Comparison of ENCODE assay signal across 8 cellular contexts in genomic region chr1:205680073-205680851, GRCh38.
DNase-seq lines count a peak whose midpoint lies in the region; ATAC-seq and TF ChIP-seq lines count a peak whose summit lies in the region.

SLC45A3 (minus strand) TSS chr1:205680509; CDS start chr1:205664656, 15,853 bp downstream.

- no peaks in the 10 kb centered on the region for H3K36me3 ChIP-seq in parathyroid adenoma (ENCODE audit: control insufficient read depth, insufficient read depth, low read length)

- H2AFZ ChIP-seq in parathyroid adenoma: peak within 1 kb of the TSS; percentile 72

- no peak for DNase-seq in activated CD4-positive, CD25-positive, alpha-beta regulatory T cell treated with anti-CD3 and anti-CD28 coated beads, Interleukin-2, amount 50 U/mL, for 72 hours
- DNase-seq in NCI-H345 treated with DMSO at 0.1 percent for 48 hours (lab: John Stamatoyannopoulos, UW; ENCODE audit: unreplicated experiment) (peak; percentile 27), glomerular visceral epithelial cell (ENCODE audit: extremely low spot score) (peak; percentile 45)
- DNase-seq in activated T-helper 9 cell treated with anti-CD3 and anti-CD28 coated beads, Interleukin-2, amount 50 U/mL, for 16 hours (ENCODE audit: low read depth): peak; percentile 15

- no peaks in the 10 kb centered on the region for H3K9me3 ChIP-seq in parathyroid adenoma (ENCODE audit: control insufficient read depth, low read length)

- ATAC-seq in activated CD4-positive, CD25-positive, alpha-beta regulatory T cell treated with anti-CD3 and anti-CD28 coated beads, Interleukin-2, amount 50 U/mL, for 24 hours: peak; percentile 72 to 76
- ATAC-seq in HG03159 (IDR thresholded peaks at IDR 0.05; ENCODE audit: unreplicated experiment) (no peak), HG02970 (IDR thresholded peaks at IDR 0.05; ENCODE audit: low FRiP score, unreplicated experiment) (no peak)

- no peaks in the 10 kb centered on the region for H3K4me1 ChIP-seq in parathyroid adenoma

- H3K27me3 ChIP-seq in parathyroid adenoma (ENCODE audit: control insufficient read depth, insufficient read depth, low read length): no peaks in the 10 kb centered on the region

- peak within 1 kb of the TSS; percentile 72 for H3K4me2 ChIP-seq in parathyroid adenoma (ENCODE audit: low read length)

- no peaks in the 10 kb centered on the region for H3K79me2 ChIP-seq in parathyroid adenoma

- peak within 1 kb of the TSS; percentile 46 for H3K4me3 ChIP-seq in parathyroid adenoma (ENCODE audit: low read depth, low read length)

- no peak within 1 kb of the TSS for H3K27ac ChIP-seq in parathyroid adenoma

- H3K9ac ChIP-seq in parathyroid adenoma: no peak within 1 kb of the TSS

- no peak for TF ChIP-seq CTCF in parathyroid adenoma (IDR thresholded peaks at IDR 0.05)

Comparison
In these comparisons a context has a peak if more than half of its experiments do, and no peak if none do; other contexts are left out.
1. ATAC-seq: peak in activated CD4-positive, CD25-positive, alpha-beta regulatory T cell treated with anti-CD3 and anti-CD28 coated beads, Interleukin-2, amount 50 U/mL, for 24 hours (2 of 2); none in HG03159 (single experiment) and HG02970 (single experiment).